ENCODE assay signal across 18 cellular contexts in the genomic region with DNA sequence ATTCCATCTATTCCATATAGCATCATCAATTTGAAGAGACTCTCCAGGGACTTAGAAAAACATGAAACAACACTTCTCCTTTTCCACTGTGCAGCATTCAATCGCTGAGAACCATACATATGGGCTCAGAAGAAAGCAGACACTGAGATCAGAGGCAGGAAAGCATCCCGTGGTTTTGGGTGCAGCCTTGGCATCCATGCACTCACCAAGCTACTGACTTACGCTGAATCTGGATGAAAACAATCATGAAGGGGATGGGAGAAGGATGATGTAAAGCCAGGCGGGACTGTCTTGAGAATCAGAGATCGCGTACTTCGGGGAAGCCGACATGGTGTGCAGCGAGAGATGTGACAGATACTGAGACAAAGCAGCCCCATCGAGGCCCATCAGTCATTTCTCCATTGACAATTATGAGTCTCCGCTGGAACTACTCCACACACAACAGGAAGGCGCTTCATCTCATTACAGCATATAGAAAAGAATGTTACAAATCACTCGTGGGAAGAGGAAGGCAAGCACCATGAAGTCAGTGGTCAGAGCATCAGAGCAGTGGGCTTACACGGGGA. TPM values are rescaled to one million over a fixed set of nuclear protein-coding genes. Genes with fewer than 3 reads are reported as not detected.
A peak's percentile ranks its signal among the peaks of the same experiment; 100 is the strongest.
DNase-seq lines count a peak whose midpoint lies in the region; ATAC-seq and TF ChIP-seq lines count a peak whose summit lies in the region.
"Had no signal": no experiment of that assay in that cellular context is flagged by ENCODE, and none has a peak within 500 bp of the region (broad histone marks: within the 10 kb centered on the region; RNA-seq: fewer than 3 reads in every experiment).

No MANE protein-coding gene starts in this region.

- peaks cover 9% of the 10 kb centered on the region for H3K36me3 Mint-ChIP-seq in activated T-helper 17 cell treated with anti-CD3 and anti-CD28 coated beads, Interleukin-2, amount 50 U/mL, for 72 hours (ENCODE audit: low read depth)
- peaks cover 5% of the 10 kb centered on the region for H3K36me3 Mint-ChIP-seq in neural crest cell (ENCODE audit: low read depth)
- H3K36me3 Mint-ChIP-seq: CD4-positive, CD25-positive, alpha-beta regulatory T cell had no signal

- POLR2A ChIA-PET in A673 (lab: Charles Lee; ENCODE audit: low non-redundant PET): no interaction called here

- H3K9me3 ChIP-seq in A673 (ENCODE audit: low read depth, low read length, poor library complexity, severe bottlenecking): no peaks in the 10 kb centered on the region
- H3K9me3 ChIP-seq: HAP-1, Peyer's patch had no signal

- H3K27me3 ChIP-seq in A673 (replicated peaks; ENCODE audit: insufficient read depth, low read depth, low read length, poor library complexity): peaks cover 27% of the 10 kb centered on the region
- H3K27me3 ChIP-seq: Peyer's patch had no signal

- peak overlapping the region; percentile 3 for H3K27ac Mint-ChIP-seq in activated T-helper 17 cell treated with anti-CD3 and anti-CD28 coated beads, Interleukin-2, amount 50 U/mL, for 72 hours
- H3K27ac Mint-ChIP-seq in neural crest cell (ENCODE audit: unreplicated experiment): no peak overlapping the region
- H3K27ac Mint-ChIP-seq: CD4-positive, CD25-positive, alpha-beta regulatory T cell had no signal

- TF ChIP-seq CTCF in A673 (conservative IDR thresholded peaks at IDR 0.05; ENCODE audit: low read depth, low read length): no peak
- no peak for TF ChIP-seq CTCF in neural crest cell (conservative IDR thresholded peaks at IDR 0.05)

- H3K4me1 ChIP-seq in A673 (ENCODE audit: insufficient read depth, low read length, poor library complexity, severe bottlenecking): no peaks in the 10 kb centered on the region
- H3K4me1 ChIP-seq: HAP-1, Peyer's patch had no signal

- no peak overlapping the region for H3K27ac ChIP-seq in A673 (ENCODE audit: low read depth, low read length, poor library complexity, severe bottlenecking)
- H3K27ac ChIP-seq: Peyer's patch had no signal

- CTCF ChIA-PET in A673 (lab: Charles Lee): no interaction called here

- no TSS peak for BruUV-seq in A673 (replicated peaks; lab: Mats Ljungman, UMichigan)

- no peaks in the 10 kb centered on the region for H3K9me3 Mint-ChIP-seq in activated T-helper 17 cell treated with anti-CD3 and anti-CD28 coated beads, Interleukin-2, amount 50 U/mL, for 72 hours
- no peaks in the 10 kb centered on the region for H3K9me3 Mint-ChIP-seq in neural crest cell

- peak; percentile 71 for ATAC-seq in activated T-helper 17 cell treated with anti-CD3 and anti-CD28 coated beads, Interleukin-2, amount 50 U/mL, for 72 hours (replicated peaks)

- peaks cover 27% of the 10 kb centered on the region for H3K4me1 Mint-ChIP-seq in activated T-helper 17 cell treated with anti-CD3 and anti-CD28 coated beads, Interleukin-2, amount 50 U/mL, for 72 hours
- peaks cover 54% of the 10 kb centered on the region for H3K4me1 Mint-ChIP-seq in neural crest cell

- intact Hi-C loops in A673 (cut with micrococcal nuclease; ENCODE audit: unreplicated experiment): loop anchor here (10.0 kb wide), 1 partner anchor 238 kb away; no protein-coding TSS in a partner anchor

- DNase-seq in activated CD4-positive, alpha-beta T cell treated with anti-CD3 and anti-CD28 coated beads for 48 hours: peak; percentile 33
- no peak for DNase-seq in activated CD4-positive, alpha-beta T cell treated with anti-CD3 and anti-CD28 coated beads for 1 hour
- DNase-seq in A673 (ENCODE audit: low spot score) (peak; percentile 9), neural crest cell (ENCODE audit: low read depth, low spot score) (no peak), COLO829 (ENCODE audit: low spot score) (no peak), HCEC 1CT (no peak), NCI-H524 treated with DMSO at 0.1 percent for 48 hours (lab: John Stamatoyannopoulos, UW) (no peak)
- DNase-seq: AML-193; CD4-positive, CD25-positive, alpha-beta regulatory T cell; DMS79; MM.1S; NCI-H1105; NCI-H187; NCI-H2171; Peyer's patch; SHP77 treated with DMSO at 0.1 percent for 48 hours had no signal

- no peaks in the 10 kb centered on the region for H3K36me3 ChIP-seq in A673 (ENCODE audit: insufficient read depth, low read length, poor library complexity, severe bottlenecking)
- H3K36me3 ChIP-seq: HAP-1, Peyer's patch had no signal

- H3K4me3 Mint-ChIP-seq in activated T-helper 17 cell treated with anti-CD3 and anti-CD28 coated beads, Interleukin-2, amount 50 U/mL, for 72 hours: peak overlapping the region; percentile 41
- H3K4me3 Mint-ChIP-seq in neural crest cell: peak overlapping the region; percentile 7
- H3K4me3 Mint-ChIP-seq: CD4-positive, CD25-positive, alpha-beta regulatory T cell had no signal

- H3K4me3 ChIP-seq in A673 (ENCODE audit: low read depth, low read length, poor library complexity, severe bottlenecking): no peak overlapping the region
- H3K4me3 ChIP-seq: HAP-1, Peyer's patch had no signal

- H3K27me3 Mint-ChIP-seq in activated T-helper 17 cell treated with anti-CD3 and anti-CD28 coated beads, Interleukin-2, amount 50 U/mL, for 72 hours: no peaks in the 10 kb centered on the region
- peaks cover 19% of the 10 kb centered on the region for H3K27me3 Mint-ChIP-seq in neural crest cell (ENCODE audit: low read depth)

RNA-seq across cellular contexts. Expression of a gene that starts 2.3 kb away (rescaled TPM):
- 9.6 and 14.3 TPM in 2 replicates for total RNA-seq in A673 (2021)
- total RNA-seq in activated T-helper 17 cell treated with anti-CD3 and anti-CD28 coated beads, Interleukin-2, amount 50 U/mL, for 72 hours: 10 to 100 TPM; 23.4 to 63.4 TPM
- 53.6 and 54.8 TPM in 2 replicates for total RNA-seq in neural crest cell

Comparison
In these comparisons a context has a peak if more than half of its experiments do, and no peak if none do; other contexts are left out.
1. DNase-seq: peak in activated CD4-positive, alpha-beta T cell treated with anti-CD3 and anti-CD28 coated beads for 48 hours (single experiment) and A673 (single experiment); none in activated CD4-positive, alpha-beta T cell treated with anti-CD3 and anti-CD28 coated beads for 1 hour (single experiment), neural crest cell (single experiment), COLO829 (single experiment), HCEC 1CT (single experiment) and NCI-H524 treated with DMSO at 0.1 percent for 48 hours (single experiment).